1 cellular context compared by ENCODE assay signal in the genomic region with DNA sequence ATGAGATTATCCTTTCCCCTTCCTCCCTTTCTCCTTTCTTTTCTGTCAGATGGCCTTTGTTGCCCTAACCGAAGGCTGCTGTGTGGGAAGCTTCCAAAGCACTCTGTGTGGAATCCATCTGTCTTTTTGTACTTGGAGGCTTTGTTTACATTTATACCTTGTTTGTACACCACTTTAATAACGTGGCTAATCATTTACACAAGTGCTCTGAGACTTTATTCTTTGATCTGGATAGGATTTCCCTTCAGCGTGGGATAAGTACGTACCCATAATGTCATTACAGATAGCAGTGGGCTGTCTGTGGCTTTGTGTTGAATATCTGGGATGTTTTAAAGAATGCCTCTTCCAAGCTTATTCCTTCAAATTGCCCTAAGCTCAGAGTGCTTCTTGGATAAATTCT.
TF ChIP-seq lines count a peak whose summit lies in the region.

No MANE protein-coding gene starts in this region.

TF ChIP-seq in H1, 55 proteins besides CTCF, POLR2A, EP300 and RAD21 (continued from another document):
- TF ChIP-seq NRF1 (IDR thresholded peaks at IDR 0.05; ENCODE audit: low read depth, low read length): no peak
- TF ChIP-seq KDM4A (IDR thresholded peaks at IDR 0.05; ENCODE audit: low read depth, low read length, severe bottlenecking): no peak
- TF ChIP-seq JUN (IDR thresholded peaks at IDR 0.05; ENCODE audit: low read depth, low read length): no peak
- TF ChIP-seq EGR1 (IDR thresholded peaks at IDR 0.05; ENCODE audit: borderline replicate concordance, low read depth, low read length): no peak
- no peak for TF ChIP-seq SAP30 (IDR thresholded peaks at IDR 0.05; ENCODE audit: insufficient read depth, insufficient replicate concordance, low read length)
- TF ChIP-seq SRF (IDR thresholded peaks at IDR 0.05; ENCODE audit: low read depth, low read length): no peak
- no peak for TF ChIP-seq MAFK (IDR thresholded peaks at IDR 0.05; ENCODE audit: low read depth, low read length)
